Comparison of ENCODE assay signal across 16 cellular contexts in the genomic region with DNA sequence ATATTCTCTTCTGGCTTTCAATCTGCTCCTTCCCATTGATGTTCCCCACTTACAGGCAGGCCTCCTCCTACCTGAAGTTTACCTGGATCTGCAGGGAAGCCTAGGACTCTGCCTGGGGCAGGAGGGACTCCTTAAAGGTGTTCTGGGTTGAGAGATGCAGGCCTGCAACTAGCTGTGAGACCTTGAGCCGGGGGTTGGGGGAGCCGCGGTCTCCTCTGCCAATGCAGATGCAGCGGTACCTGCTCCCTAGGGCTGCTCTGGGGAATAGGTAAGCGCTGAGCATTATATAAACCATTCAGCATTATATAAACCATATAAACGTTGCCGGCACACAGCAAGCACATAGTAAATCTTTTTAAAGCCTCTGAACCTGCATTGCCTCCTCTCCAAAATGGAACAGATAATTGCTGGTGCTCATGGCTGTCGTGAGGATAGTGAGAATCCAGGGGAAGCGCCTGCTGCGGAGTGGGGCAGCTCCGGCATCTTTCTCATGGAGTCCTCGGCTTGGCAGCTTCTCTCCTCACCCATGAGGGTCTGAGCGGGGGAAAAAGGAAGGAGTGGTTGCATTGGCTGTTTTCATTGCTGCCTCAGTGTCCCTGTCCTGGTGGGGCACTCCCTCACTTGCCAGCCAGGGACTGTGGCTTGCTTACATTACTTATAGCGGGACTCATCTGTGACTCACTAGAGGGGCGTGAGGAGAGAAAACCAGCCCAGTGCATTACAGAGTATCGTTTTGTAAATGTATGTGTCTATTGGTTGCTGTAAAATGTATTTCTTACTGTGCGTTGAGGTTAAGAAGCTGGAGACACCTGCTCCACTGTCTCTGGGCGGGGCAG. TPM values are rescaled to one million over a fixed set of nuclear protein-coding genes. Genes with fewer than 3 reads are reported as not detected.
DNase-seq lines count a peak whose midpoint lies in the region; ATAC-seq and TF ChIP-seq lines count a peak whose summit lies in the region.
"Had no signal": no experiment of that assay in that cellular context is flagged by ENCODE, and none has a peak within 500 bp of the region (broad histone marks: within the 10 kb centered on the region; RNA-seq: fewer than 3 reads in every experiment).

No MANE protein-coding gene starts in this region.

- peaks cover 3 to 5% of the 10 kb centered on the region in 2 donors for H3K36me3 Mint-ChIP-seq in CD14-positive monocyte
- H3K36me3 Mint-ChIP-seq in dendritic cell treated with granulocyte-macrophage colony-stimulating factor and Interleukin-4, amounts not matched to agents 40 ng/mL and 50 ng/mL, for 4 days (ENCODE audit: low read depth): no peaks in the 10 kb centered on the region
- H3K36me3 Mint-ChIP-seq: CD4-positive, CD25-positive, alpha-beta regulatory T cell had no signal

- H3K9me3 ChIP-seq in osteoblast (ENCODE audit: low read depth, low read length): no peaks in the 10 kb centered on the region
- H3K9me3 ChIP-seq: esophagus squamous epithelium, stomach had no signal

- peaks cover 61% of the 10 kb centered on the region for H3K4me1 ChIP-seq in osteoblast (ENCODE audit: insufficient read depth, low read length)

- no peaks in the 10 kb centered on the region for H3K79me2 ChIP-seq in osteoblast (ENCODE audit: insufficient read depth, low read length)

- H4K20me1 ChIP-seq in osteoblast (ENCODE audit: insufficient read depth, low read length): no peaks in the 10 kb centered on the region

- TF ChIP-seq CTCF in CD14-positive monocyte (IDR thresholded peaks at IDR 0.05) (no peak), osteoblast (IDR thresholded peaks at IDR 0.05; ENCODE audit: extremely low read depth, low read depth, low read length) (no peak)

- intact Hi-C loops in CD14-positive monocyte (cut with micrococcal nuclease): no loop called here
- intact Hi-C loops in dendritic cell treated with granulocyte-macrophage colony-stimulating factor and Interleukin-4, amounts not matched to agents 40 ng/mL and 50 ng/mL, for 4 days (cut with micrococcal nuclease): no loop called here

- ATAC-seq in HG03565 (IDR thresholded peaks at IDR 0.05; ENCODE audit: unreplicated experiment) (no peak), GM21723 (IDR thresholded peaks at IDR 0.05; ENCODE audit: unreplicated experiment) (no peak), GM21360 (IDR thresholded peaks at IDR 0.05; ENCODE audit: unreplicated experiment) (no peak)

- H3K27ac Mint-ChIP-seq in CD14-positive monocyte: peak overlapping the region; percentile 97 to 100 (median 99)
- peak overlapping the region; percentile 65 for H3K27ac Mint-ChIP-seq in dendritic cell treated with granulocyte-macrophage colony-stimulating factor and Interleukin-4, amounts not matched to agents 40 ng/mL and 50 ng/mL, for 4 days
- H3K27ac Mint-ChIP-seq: activated T-helper 2 cell treated with anti-CD3 and anti-CD28 coated beads, Interferon-gamma antibody, Interleukin-2, Interleukin-4, amounts not matched to agents 10 μg/mL and 5 μg/mL and 100 μg/mL, durations not matched to agents 14 hours and 24 hours and 36 hours; CD4-positive, CD25-positive, alpha-beta regulatory T cell had no signal

- peaks cover 83% of the 10 kb centered on the region for H3K4me1 Mint-ChIP-seq in CD14-positive monocyte
- peaks cover 80% of the 10 kb centered on the region for H3K4me1 Mint-ChIP-seq in dendritic cell treated with granulocyte-macrophage colony-stimulating factor and Interleukin-4, amounts not matched to agents 40 ng/mL and 50 ng/mL, for 4 days (ENCODE audit: low read depth)

- H3K27me3 ChIP-seq in osteoblast (ENCODE audit: insufficient read depth, low read length): no peaks in the 10 kb centered on the region

- no peak overlapping the region for H3K4me3 Mint-ChIP-seq in CD14-positive monocyte
- no peak overlapping the region for H3K4me3 Mint-ChIP-seq in dendritic cell treated with granulocyte-macrophage colony-stimulating factor and Interleukin-4, amounts not matched to agents 40 ng/mL and 50 ng/mL, for 4 days
- H3K4me3 Mint-ChIP-seq: CD4-positive, CD25-positive, alpha-beta regulatory T cell had no signal

- H3K36me3 ChIP-seq in osteoblast (ENCODE audit: insufficient read depth, low read length): no peaks in the 10 kb centered on the region
- H3K36me3 ChIP-seq: esophagus squamous epithelium, stomach had no signal

- no peak overlapping the region for H3K4me3 ChIP-seq in osteoblast (ENCODE audit: insufficient read depth, low read length)
- H3K4me3 ChIP-seq: esophagus squamous epithelium, stomach had no signal

- no peak overlapping the region for H2AFZ ChIP-seq in osteoblast (ENCODE audit: low read length)

- peaks cover 0 to 4% (median 0%) of the 10 kb centered on the region in 3 donors for H3K27me3 Mint-ChIP-seq in CD14-positive monocyte (ENCODE audit: low read depth in 3 of 3)
- peaks cover 8% of the 10 kb centered on the region for H3K27me3 Mint-ChIP-seq in dendritic cell treated with granulocyte-macrophage colony-stimulating factor and Interleukin-4, amounts not matched to agents 40 ng/mL and 50 ng/mL, for 4 days

- no peak overlapping the region for H3K4me2 ChIP-seq in osteoblast (ENCODE audit: insufficient read depth, low read length)

- peak overlapping the region; percentile 87 for H3K27ac ChIP-seq in osteoblast (ENCODE audit: low read depth, low read length)

- peak; percentile 47 for DNase-seq in CD14-positive monocyte (ENCODE audit: low spot score)
- DNase-seq in NCI-H1436 treated with DMSO at 0.1 percent for 48 hours (lab: John Stamatoyannopoulos, UW): peak; percentile 47
- DNase-seq in osteoblast (ENCODE audit: insufficient read length, low spot score, missing footprints): peak; percentile 93
- no peak for DNase-seq in germinal center (ENCODE audit: low spot score)
- DNase-seq: activated CD4-positive, alpha-beta T cell treated with anti-CD3 and anti-CD28 coated beads, Interleukin-2, amount 50 U/mL, for 4 hours; CD4-positive, CD25-positive, alpha-beta regulatory T cell; esophagus squamous epithelium; KG1; NCI-H2081 treated with DMSO at 0.1 percent for 48 hours; stomach; T-helper 1 cell had no signal

- peaks cover 0 to 2% (median 0%) of the 10 kb centered on the region in 7 donors for H3K9me3 Mint-ChIP-seq in CD14-positive monocyte
- H3K9me3 Mint-ChIP-seq in dendritic cell treated with granulocyte-macrophage colony-stimulating factor and Interleukin-4, amounts not matched to agents 40 ng/mL and 50 ng/mL, for 4 days: no peaks in the 10 kb centered on the region
- H3K9me3 Mint-ChIP-seq: activated T-helper 2 cell treated with anti-CD3 and anti-CD28 coated beads, Interferon-gamma antibody, Interleukin-2, Interleukin-4, amounts not matched to agents 10 μg/mL and 5 μg/mL and 100 μg/mL, durations not matched to agents 14 hours and 24 hours and 36 hours had no signal

RNA-seq across cellular contexts. Expression of a gene that starts 12.5 kb away (rescaled TPM):
- polyA plus RNA-seq in CD14-positive monocyte: under 1 TPM; 0.18 to 0.52 TPM
- 0.59 and 0.72 TPM in 2 replicates for total RNA-seq in osteoblast
- total RNA-seq: activated T-helper 2 cell treated with anti-CD3 and anti-CD28 coated beads, Interferon-gamma antibody, Interleukin-2, Interleukin-4, amounts not matched to agents 10 μg/mL and 5 μg/mL and 100 μg/mL, durations not matched to agents 14 hours and 24 hours and 36 hours; CD4-positive, CD25-positive, alpha-beta regulatory T cell had no signal
- polyA plus RNA-seq: CD4-positive, CD25-positive, alpha-beta regulatory T cell had no signal

RNA-seq across cellular contexts. Expression of a gene that starts 28.7 kb away (rescaled TPM):
- polyA plus RNA-seq in CD14-positive monocyte: 1 to 10 TPM in 1 of 2 donors, not detected in 1; 2.7 TPM
- total RNA-seq in osteoblast: 20.9 and 27.9 TPM in 2 replicates
- total RNA-seq: CD4-positive, CD25-positive, alpha-beta regulatory T cell had no signal
